ENCODE assay signal across 8 cellular contexts in genomic region chr18:26458526-26459232, GRCh38.
DNase-seq lines count a peak whose midpoint lies in the region; ATAC-seq and TF ChIP-seq lines count a peak whose summit lies in the region.

No MANE protein-coding gene starts in this region.

- H3K36me3 ChIP-seq in esophagus muscularis mucosa: peaks cover 0 to 39% (median 20%) of the 10 kb centered on the region in 4 donors

- 74% methylated on average over 9 of the region's 9 CpGs for WGBS in esophagus muscularis mucosa

- DNase-seq in HCEC 1CT (peak; percentile 56), NB4 (ENCODE audit: low read depth) (peak; percentile 67), esophagus muscularis mucosa (ENCODE audit: extremely low spot score) (peak; percentile 84), osteocyte (ENCODE audit: extremely low spot score, unreplicated experiment) (no peak), activated gamma-delta T cell treated with Interleukin-2 at 50 U/mL for 16 hours (no peak), G401 (ENCODE audit: low spot score) (no peak)
- no peak for DNase-seq in effector memory CD8-positive, alpha-beta T cell

- no peaks in the 10 kb centered on the region for H3K9me3 ChIP-seq in esophagus muscularis mucosa

- no peak overlapping the region for H3K27ac Mint-ChIP-seq in osteocyte (ENCODE audit: unreplicated experiment)
- peak overlapping the region in 1 of 2 donors; percentile 81 for H3K27ac Mint-ChIP-seq in effector memory CD8-positive, alpha-beta T cell

- no peaks in the 10 kb centered on the region for H3K4me1 Mint-ChIP-seq in osteocyte (ENCODE audit: unreplicated experiment)
- peaks cover 0 to 4% of the 10 kb centered on the region in 2 donors for H3K4me1 Mint-ChIP-seq in effector memory CD8-positive, alpha-beta T cell (ENCODE audit: low read depth in 2 of 2)

- H3K4me3 Mint-ChIP-seq in osteocyte (ENCODE audit: unreplicated experiment): no peak overlapping the region
- no peak overlapping the region for H3K4me3 Mint-ChIP-seq in effector memory CD8-positive, alpha-beta T cell

- no peak overlapping the region for H3K27ac ChIP-seq in esophagus muscularis mucosa (replicated peaks in 1 of 4)

- H3K27me3 ChIP-seq in esophagus muscularis mucosa: no peaks in the 10 kb centered on the region

- no peak for TF ChIP-seq POLR2A in NB4 (IDR thresholded peaks at IDR 0.05; ENCODE audit: extremely low read depth, insufficient read length)
- TF ChIP-seq POLR2A in esophagus muscularis mucosa (IDR thresholded peaks at IDR 0.05; ENCODE audit: low read depth): no peak

- H3K4me1 ChIP-seq in esophagus muscularis mucosa: peaks cover 0 to 12% (median 0%) of the 10 kb centered on the region in 4 donors

- H3K4me3 ChIP-seq in NB4 (ENCODE audit: low read depth, low read length) (no peak overlapping the region), esophagus muscularis mucosa (no peak overlapping the region)

- TF ChIP-seq CTCF in NB4 (IDR thresholded peaks at IDR 0.05; ENCODE audit: low read depth, low read length) (no peak), esophagus muscularis mucosa (IDR thresholded peaks at IDR 0.05) (no peak), osteocyte (IDR thresholded peaks at IDR 0.05) (no peak)

- H3K36me3 Mint-ChIP-seq in osteocyte (ENCODE audit: unreplicated experiment): peaks cover 55% of the 10 kb centered on the region
- H3K36me3 Mint-ChIP-seq in effector memory CD8-positive, alpha-beta T cell (ENCODE audit: insufficient read depth): no peaks in the 10 kb centered on the region

- intact Hi-C loops in esophagus muscularis mucosa (cut with DNase I): no loop called here

- ATAC-seq in GM18517 (IDR thresholded peaks at IDR 0.05; ENCODE audit: unreplicated experiment): peak; percentile 54
- no peak for ATAC-seq in effector memory CD8-positive, alpha-beta T cell (replicated peaks)

- H3K27me3 Mint-ChIP-seq in osteocyte (ENCODE audit: unreplicated experiment): no peaks in the 10 kb centered on the region
- H3K27me3 Mint-ChIP-seq in effector memory CD8-positive, alpha-beta T cell: no peaks in the 10 kb centered on the region

- H3K9me3 Mint-ChIP-seq in osteocyte (ENCODE audit: unreplicated experiment): no peaks in the 10 kb centered on the region
- H3K9me3 Mint-ChIP-seq in effector memory CD8-positive, alpha-beta T cell: no peaks in the 10 kb centered on the region

- no peak for TF ChIP-seq EP300 in esophagus muscularis mucosa (IDR thresholded peaks at IDR 0.05)

- in situ Hi-C loops in G401 (cut with HindIII; ENCODE audit: low sequenced_read_pairs): no loop called here

Comparison
In these comparisons a context has a peak if more than half of its experiments do, and no peak if none do; other contexts are left out.
1. DNase-seq: peak in HCEC 1CT (single experiment), NB4 (single experiment) and esophagus muscularis mucosa (single experiment); none in osteocyte (single experiment), activated gamma-delta T cell treated with Interleukin-2 at 50 U/mL for 16 hours (single experiment), effector memory CD8-positive, alpha-beta T cell (0 of 3) and G401 (single experiment).